In genomic region chr5:78626009-78626571, GRCh38 we compare ENCODE assay signal across 20 cellular contexts. TPM values are rescaled to one million over a fixed set of nuclear protein-coding genes. Genes with fewer than 3 reads are reported as not detected.
DNase-seq lines count a peak whose midpoint lies in the region; ATAC-seq and TF ChIP-seq lines count a peak whose summit lies in the region.
"Had no signal": no experiment of that assay in that cellular context is flagged by ENCODE, and none has a peak within 500 bp of the region (broad histone marks: within the 10 kb centered on the region; RNA-seq: fewer than 3 reads in every experiment).

No MANE protein-coding gene starts in this region.

- H3K9me3 ChIP-seq in BLaER1 treated with 17β-estradiol and CSF1 and Interleukin-3, amounts not matched to agents 10 nM and 100 nM (replicated peaks in 1 of 11), result peaks cover 0 to 9% (median 0%) of the 10 kb centered on the region in 11 experiments; a peak in 4 of 22 replicates
- H3K9me3 ChIP-seq in adipocyte (ENCODE audit: control insufficient read depth, low read length), result no peaks in the 10 kb centered on the region
- H3K9me3 ChIP-seq: adrenal gland, thoracic aorta had no signal

- peak overlapping the region; percentile 97 for H3K27ac Mint-ChIP-seq in nephron progenitor cell
- H3K27ac Mint-ChIP-seq in activated naive CD8-positive, alpha-beta T cell treated with anti-CD3 and anti-CD28 coated beads for 36 hours, result no peak overlapping the region
- H3K27ac Mint-ChIP-seq in activated CD4-positive, alpha-beta memory T cell treated with anti-CD3 and anti-CD28 coated beads for 36 hours, result no peak overlapping the region
- H3K27ac Mint-ChIP-seq: CD4-positive, alpha-beta memory T cell had no signal

- H4K20me1 ChIP-seq in BLaER1 treated with 17β-estradiol and CSF1 and Interleukin-3, amounts not matched to agents 10 nM and 100 nM, result peaks cover 0 to 11% (median 0%) of the 10 kb centered on the region in 11 experiments; a peak in 1 of 22 replicates

- peak overlapping the region in 6 of 11 experiments; percentile 1 to 24 (median 15); a peak in 5 of 22 replicates for H3K4me2 ChIP-seq in BLaER1 treated with 17β-estradiol and CSF1 and Interleukin-3, amounts not matched to agents 10 nM and 100 nM

- H3K4me3 ChIP-seq in BLaER1 treated with 17β-estradiol and CSF1 and Interleukin-3, amounts not matched to agents 10 nM and 100 nM, result no peak overlapping the region
- H3K4me3 ChIP-seq in adipocyte (ENCODE audit: low read length), result no peak overlapping the region
- H3K4me3 ChIP-seq: adrenal gland, thoracic aorta had no signal

- POLR2A ChIA-PET in activated CD4-positive, alpha-beta memory T cell treated with anti-CD3 and anti-CD28 coated beads for 36 hours (lab: Charles Lee), result no interaction called here

- intact Hi-C loops in activated CD4-positive, alpha-beta memory T cell treated with anti-CD3 and anti-CD28 coated beads for 36 hours (cut with micrococcal nuclease), result no loop called here

- H3K4me3 Mint-ChIP-seq in nephron progenitor cell, result peak overlapping the region; percentile 26
- no peak overlapping the region for H3K4me3 Mint-ChIP-seq in activated naive CD8-positive, alpha-beta T cell treated with anti-CD3 and anti-CD28 coated beads for 36 hours
- H3K4me3 Mint-ChIP-seq in activated CD4-positive, alpha-beta memory T cell treated with anti-CD3 and anti-CD28 coated beads for 36 hours, result no peak overlapping the region
- H3K4me3 Mint-ChIP-seq: CD4-positive, alpha-beta memory T cell had no signal

- DNase-seq in adipocyte (ENCODE audit: low read depth) (peak; percentile 56), fibroblast of peridontal ligament (ENCODE audit: extremely low read depth) (peak; percentile 80), nephron progenitor cell (no peak)
- no peak for DNase-seq in stimulated activated naive CD4-positive, alpha-beta T cell treated with Interleukin-2 at 50 U/mL for 16 hours (lab: John Stamatoyannopoulos, UW)
- no peak for DNase-seq in activated naive CD8-positive, alpha-beta T cell treated with anti-CD3 and anti-CD28 coated beads for 36 hours
- no peak for DNase-seq in activated CD4-positive, alpha-beta memory T cell treated with anti-CD3 and anti-CD28 coated beads for 36 hours
- DNase-seq: activated CD4-positive, alpha-beta T cell treated with anti-CD3 and anti-CD28 coated beads for 48 hours; activated CD8-positive, alpha-beta memory T cell treated with anti-CD3 and anti-CD28 coated beads, Interleukin-2, amount 50 U/mL, for 4 hours; adrenal gland; CD4-positive, alpha-beta memory T cell; DMS53; effector memory CD4-positive, alpha-beta T cell; hypothalamus; kidney; NCI-H1048; NCI-H2029 treated with DMSO at 0.1 percent for 48 hours; NCI-H524 had no signal

- H3K36me3 Mint-ChIP-seq in nephron progenitor cell (ENCODE audit: low read depth), result peaks cover 66% of the 10 kb centered on the region
- H3K36me3 Mint-ChIP-seq in activated naive CD8-positive, alpha-beta T cell treated with anti-CD3 and anti-CD28 coated beads for 36 hours, result no peaks in the 10 kb centered on the region
- no peaks in the 10 kb centered on the region for H3K36me3 Mint-ChIP-seq in activated CD4-positive, alpha-beta memory T cell treated with anti-CD3 and anti-CD28 coated beads for 36 hours
- H3K36me3 Mint-ChIP-seq: CD4-positive, alpha-beta memory T cell had no signal

- H3K36me3 ChIP-seq in BLaER1 treated with 17β-estradiol and CSF1 and Interleukin-3, amounts not matched to agents 10 nM and 100 nM, result peaks cover 0 to 76% (median 0%) of the 10 kb centered on the region in 11 experiments; a peak in 8 of 22 replicates
- peaks cover 34% of the 10 kb centered on the region for H3K36me3 ChIP-seq in adipocyte (ENCODE audit: control insufficient read depth, insufficient read depth, low read length, severe bottlenecking)

- peaks cover 8% of the 10 kb centered on the region for H3K9me3 Mint-ChIP-seq in nephron progenitor cell
- H3K9me3 Mint-ChIP-seq in activated naive CD8-positive, alpha-beta T cell treated with anti-CD3 and anti-CD28 coated beads for 36 hours, result no peaks in the 10 kb centered on the region
- H3K9me3 Mint-ChIP-seq in activated CD4-positive, alpha-beta memory T cell treated with anti-CD3 and anti-CD28 coated beads for 36 hours, result no peaks in the 10 kb centered on the region

- no peak for ATAC-seq in GM18520 (IDR thresholded peaks at IDR 0.05; ENCODE audit: unreplicated experiment)

- peaks cover 42 to 72% (median 63%) of the 10 kb centered on the region in 10 experiments for H3K4me1 ChIP-seq in BLaER1 treated with 17β-estradiol and CSF1 and Interleukin-3, amounts not matched to agents 10 nM and 100 nM
- H3K4me1 ChIP-seq in adipocyte (ENCODE audit: control insufficient read depth, insufficient read depth, low read length), result peaks cover 56% of the 10 kb centered on the region

- no peak for TF ChIP-seq CTCF in nephron progenitor cell (IDR thresholded peaks at IDR 0.05)

- H3K27me3 ChIP-seq in BLaER1 treated with 17β-estradiol and CSF1 and Interleukin-3, amounts not matched to agents 10 nM and 100 nM, result no peaks in the 10 kb centered on the region
- H3K27me3 ChIP-seq in adipocyte (replicated peaks; ENCODE audit: control insufficient read depth, insufficient read depth, low read length), result no peaks in the 10 kb centered on the region
- H3K27me3 ChIP-seq: adrenal gland had no signal

- no peak overlapping the region for H3K27ac ChIP-seq in BLaER1 treated with 17β-estradiol and CSF1 and Interleukin-3, amounts not matched to agents 10 nM and 100 nM
- H3K27ac ChIP-seq: adrenal gland, thoracic aorta had no signal

- CTCF ChIA-PET in activated CD4-positive, alpha-beta memory T cell treated with anti-CD3 and anti-CD28 coated beads for 36 hours (lab: Charles Lee), result no interaction called here

- H3K27me3 Mint-ChIP-seq in nephron progenitor cell (ENCODE audit: low read depth, poor library complexity), result no peaks in the 10 kb centered on the region
- H3K27me3 Mint-ChIP-seq in activated naive CD8-positive, alpha-beta T cell treated with anti-CD3 and anti-CD28 coated beads for 36 hours, result no peaks in the 10 kb centered on the region
- peaks cover 2% of the 10 kb centered on the region for H3K27me3 Mint-ChIP-seq in activated CD4-positive, alpha-beta memory T cell treated with anti-CD3 and anti-CD28 coated beads for 36 hours

- peaks cover 100% of the 10 kb centered on the region for H3K4me1 Mint-ChIP-seq in nephron progenitor cell
- H3K4me1 Mint-ChIP-seq in activated naive CD8-positive, alpha-beta T cell treated with anti-CD3 and anti-CD28 coated beads for 36 hours, result no peaks in the 10 kb centered on the region
- H3K4me1 Mint-ChIP-seq in activated CD4-positive, alpha-beta memory T cell treated with anti-CD3 and anti-CD28 coated beads for 36 hours (ENCODE audit: low read depth), result no peaks in the 10 kb centered on the region
- H3K4me1 Mint-ChIP-seq: CD4-positive, alpha-beta memory T cell had no signal

- no peak overlapping the region for H3K9ac ChIP-seq in BLaER1 treated with 17β-estradiol and CSF1 and Interleukin-3, amounts not matched to agents 10 nM and 100 nM
- H3K9ac ChIP-seq in adipocyte (ENCODE audit: low read length), result no peak overlapping the region

RNA-seq across cellular contexts. Expression of gene LHFPL2, which starts 22.5 kb away (rescaled TPM):
- under 1 TPM; 0.12 to 0.40 TPM for total RNA-seq in activated naive CD8-positive, alpha-beta T cell treated with anti-CD3 and anti-CD28 coated beads for 36 hours
- total RNA-seq in activated CD4-positive, alpha-beta memory T cell treated with anti-CD3 and anti-CD28 coated beads for 36 hours, result under 1 TPM; 0.05 to 0.19 TPM

Comparison
In these comparisons a context has a peak if more than half of its experiments do, and no peak if none do; other contexts are left out.
1. DNase-seq: peak in adipocyte (single experiment) and fibroblast of peridontal ligament (single experiment); none in nephron progenitor cell (single experiment), stimulated activated naive CD4-positive, alpha-beta T cell treated with Interleukin-2 at 50 U/mL for 16 hours (single experiment), activated naive CD8-positive, alpha-beta T cell treated with anti-CD3 and anti-CD28 coated beads for 36 hours (single experiment) and activated CD4-positive, alpha-beta memory T cell treated with anti-CD3 and anti-CD28 coated beads for 36 hours (single experiment).